1 cellular context compared by ENCODE assay signal in genomic region chr22:47065756-47066615, GRCh38.
TF ChIP-seq lines count a peak whose summit lies in the region.

No MANE protein-coding gene starts in this region.

TF ChIP-seq in IMR-90, 13 proteins besides CTCF, POLR2A, EP300 and RAD21:
- TF ChIP-seq RFX5 (IDR thresholded peaks at IDR 0.05; ENCODE audit: low read depth, low read length), result no peak
- TF ChIP-seq FOS (IDR thresholded peaks at IDR 0.05; ENCODE audit: low read depth, low read length), result no peak
- TF ChIP-seq MXI1 (IDR thresholded peaks at IDR 0.05; ENCODE audit: borderline replicate concordance, low read depth, low read length), result no peak
- no peak for TF ChIP-seq USF2 (IDR thresholded peaks at IDR 0.05; ENCODE audit: low read depth, low read length)
- TF ChIP-seq NFE2L2 (IDR thresholded peaks at IDR 0.05; ENCODE audit: low read depth, low read length), result no peak
